ENCODE assay signal across 1 cellular context in genomic region chr11:118252688-118253087, GRCh38.
TF ChIP-seq lines count a peak whose summit lies in the region.

No MANE protein-coding gene starts in this region.

TF ChIP-seq in K562, 482 proteins besides CTCF, POLR2A, EP300 and RAD21:
- TF ChIP-seq, protein P1, sequence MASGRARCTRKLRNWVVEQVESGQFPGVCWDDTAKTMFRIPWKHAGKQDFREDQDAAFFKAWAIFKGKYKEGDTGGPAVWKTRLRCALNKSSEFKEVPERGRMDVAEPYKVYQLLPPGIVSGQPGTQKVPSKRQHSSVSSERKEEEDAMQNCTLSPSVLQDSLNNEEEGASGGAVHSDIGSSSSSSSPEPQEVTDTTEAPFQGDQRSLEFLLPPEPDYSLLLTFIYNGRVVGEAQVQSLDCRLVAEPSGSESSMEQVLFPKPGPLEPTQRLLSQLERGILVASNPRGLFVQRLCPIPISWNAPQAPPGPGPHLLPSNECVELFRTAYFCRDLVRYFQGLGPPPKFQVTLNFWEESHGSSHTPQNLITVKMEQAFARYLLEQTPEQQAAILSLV (tag; IDR thresholded peaks at IDR 0.05): no peak
- no peak for TF ChIP-seq BMI1 (IDR thresholded peaks at IDR 0.05; ENCODE audit: low read length)
- no peak for TF ChIP-seq NFIC (IDR thresholded peaks at IDR 0.05)
- no peak for TF ChIP-seq ZEB2 (IDR thresholded peaks at IDR 0.05)
- 0 out of 2 replicates have a peak, but pooled peaks have one; percentile 2 for TF ChIP-seq GTF2E2 (tag; IDR thresholded peaks at IDR 0.05)
- TF ChIP-seq POLR3G (IDR thresholded peaks at IDR 0.05; ENCODE audit: extremely low read depth, insufficient read length, insufficient replicate concordance): no peak
- TF ChIP-seq MEF2D (tag; conservative IDR thresholded peaks at IDR 0.05; ENCODE audit: low read depth): no peak
- no peak for TF ChIP-seq GTF3C2 (IDR thresholded peaks at IDR 0.05; ENCODE audit: borderline replicate concordance, extremely low read depth, insufficient read length)
- TF ChIP-seq ZNF778 (CRISPR knock-in tag; IDR thresholded peaks at IDR 0.05): no peak
- no peak for TF ChIP-seq RBM14 (IDR thresholded peaks at IDR 0.05; ENCODE audit: borderline replicate concordance, insufficient read depth, low read depth, low read length)
- TF ChIP-seq SPI1 (IDR thresholded peaks at IDR 0.05; ENCODE audit: borderline replicate concordance, low read depth, low read length): peak; percentile 64; the same call in 1 of the 2 replicates
- TF ChIP-seq, protein P2, sequence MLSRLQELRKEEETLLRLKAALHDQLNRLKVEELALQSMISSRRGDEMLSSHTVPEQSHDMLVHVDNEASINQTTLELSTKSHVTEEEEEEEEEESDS (CRISPR knock-in tag; IDR thresholded peaks at IDR 0.05): no peak
- no peak for TF ChIP-seq MAX (CRISPR knock-in tag; IDR thresholded peaks at IDR 0.05)
- no peak for TF ChIP-seq MTA3 (IDR thresholded peaks at IDR 0.05; ENCODE audit: borderline replicate concordance)
